Comparison of ENCODE assay signal across 9 cellular contexts in genomic region chr5:157912621-157913325, GRCh38. TPM values are rescaled to one million over a fixed set of nuclear protein-coding genes. Genes with fewer than 3 reads are reported as not detected.
A peak's percentile ranks its signal among the peaks of the same experiment; 100 is the strongest.
DNase-seq lines count a peak whose midpoint lies in the region; ATAC-seq and TF ChIP-seq lines count a peak whose summit lies in the region.
"Had no signal": no experiment of that assay in that cellular context is flagged by ENCODE, and none has a peak within 500 bp of the region (broad histone marks: within the 10 kb centered on the region; RNA-seq: fewer than 3 reads in every experiment).

No MANE protein-coding gene starts in this region.

- no peaks in the 10 kb centered on the region for H3K36me3 ChIP-seq in right lobe of liver

- no peak for TF ChIP-seq POLR2A in right lobe of liver (IDR thresholded peaks at IDR 0.05)

- DNase-seq in RPMI8226 (peak; percentile 95), middle frontal gyrus (ENCODE audit: extremely low spot score, low spot score) (no peak), right lobe of liver (no peak)
- DNase-seq in stimulated activated naive B cell treated with anti-CD40 and anti-IgM and Interleukin-4, amounts not matched to agents 10 μg/mL and 1 μg/mL and 100 μg/mL, for 72 hours = peak; percentile 47
- DNase-seq in central memory CD4-positive, alpha-beta T cell = no peak
- DNase-seq in NK-92 treated with Interleukin-12 subunit alpha and Interleukin-12 subunit beta, amount 100 ng/mL, for 24 hours (lab: John Stamatoyannopoulos, UW) = no peak

- H3K27ac ChIP-seq in right lobe of liver = no peak overlapping the region

- no peaks in the 10 kb centered on the region for H3K27me3 ChIP-seq in right lobe of liver

- peaks cover 0 to 28% (median 11%) of the 10 kb centered on the region in 4 donors for H3K4me1 ChIP-seq in right lobe of liver

- no peaks in the 10 kb centered on the region for H3K27me3 Mint-ChIP-seq in stimulated activated naive B cell treated with anti-CD40 and anti-IgM and Interleukin-4, amounts not matched to agents 10 μg/mL and 1 μg/mL and 100 μg/mL, for 72 hours
- H3K27me3 Mint-ChIP-seq: dendritic cell treated with granulocyte-macrophage colony-stimulating factor and Interleukin-4, amounts not matched to agents 40 ng/mL and 50 ng/mL, for 4 days had no signal

- H3K4me1 Mint-ChIP-seq in stimulated activated naive B cell treated with anti-CD40 and anti-IgM and Interleukin-4, amounts not matched to agents 10 μg/mL and 1 μg/mL and 100 μg/mL, for 72 hours = peaks cover 18 to 44% of the 10 kb centered on the region in 2 donors

- H3K27ac Mint-ChIP-seq in stimulated activated naive B cell treated with anti-CD40 and anti-IgM and Interleukin-4, amounts not matched to agents 10 μg/mL and 1 μg/mL and 100 μg/mL, for 72 hours = peak overlapping the region; percentile 51
- H3K27ac Mint-ChIP-seq: dendritic cell treated with granulocyte-macrophage colony-stimulating factor and Interleukin-4, amounts not matched to agents 40 ng/mL and 50 ng/mL, for 4 days had no signal

- no peak for TF ChIP-seq CTCF in right lobe of liver (IDR thresholded peaks at IDR 0.05)

- H3K4me3 ChIP-seq in right lobe of liver = no peak overlapping the region

- intact Hi-C loops in right lobe of liver (cut with DNase I) = no loop called here

- peaks cover 1 to 3% of the 10 kb centered on the region in 2 donors for H3K36me3 Mint-ChIP-seq in stimulated activated naive B cell treated with anti-CD40 and anti-IgM and Interleukin-4, amounts not matched to agents 10 μg/mL and 1 μg/mL and 100 μg/mL, for 72 hours

- peaks cover 0 to 3% of the 10 kb centered on the region in 2 donors for H3K9me3 Mint-ChIP-seq in stimulated activated naive B cell treated with anti-CD40 and anti-IgM and Interleukin-4, amounts not matched to agents 10 μg/mL and 1 μg/mL and 100 μg/mL, for 72 hours
- H3K9me3 Mint-ChIP-seq: dendritic cell treated with granulocyte-macrophage colony-stimulating factor and Interleukin-4, amounts not matched to agents 40 ng/mL and 50 ng/mL, for 4 days had no signal

- peak overlapping the region in 1 of 2 donors; percentile 6 for H3K4me3 Mint-ChIP-seq in stimulated activated naive B cell treated with anti-CD40 and anti-IgM and Interleukin-4, amounts not matched to agents 10 μg/mL and 1 μg/mL and 100 μg/mL, for 72 hours
- H3K4me3 Mint-ChIP-seq: dendritic cell treated with granulocyte-macrophage colony-stimulating factor and Interleukin-4, amounts not matched to agents 40 ng/mL and 50 ng/mL, for 4 days had no signal

- ATAC-seq in GM19438 (IDR thresholded peaks at IDR 0.05; ENCODE audit: low read depth, unreplicated experiment) (peak; percentile 92), HG03175 (IDR thresholded peaks at IDR 0.05; ENCODE audit: unreplicated experiment) (peak; percentile 92), right lobe of liver (no peak)
- peak; percentile 99 for ATAC-seq in stimulated activated naive B cell treated with anti-CD40 and anti-IgM and Interleukin-4, amounts not matched to agents 10 μg/mL and 1 μg/mL and 100 μg/mL, for 72 hours (replicated peaks)

- 57% methylated on average over 5 of the region's 10 CpGs for WGBS in right lobe of liver (ENCODE audit: insufficient coverage, low coverage, low lambda C conversion rate, missing lambda C conversion rate)

- no peaks in the 10 kb centered on the region for H3K9me3 ChIP-seq in right lobe of liver

RNA-seq across cellular contexts. Expression of gene CLINT1, which starts 53.8 kb away (rescaled TPM):
- 10 to 100 TPM; 49.2 to 62.2 (median 51.8) TPM for total RNA-seq in right lobe of liver

Comparison
In these comparisons a context has a peak if more than half of its experiments do, and no peak if none do; other contexts are left out.
1. ATAC-seq: peak in GM19438 (single experiment), HG03175 (single experiment) and stimulated activated naive B cell treated with anti-CD40 and anti-IgM and Interleukin-4, amounts not matched to agents 10 μg/mL and 1 μg/mL and 100 μg/mL, for 72 hours (2 of 2); none in right lobe of liver (0 of 4).
2. DNase-seq: peak in RPMI8226 (single experiment) and stimulated activated naive B cell treated with anti-CD40 and anti-IgM and Interleukin-4, amounts not matched to agents 10 μg/mL and 1 μg/mL and 100 μg/mL, for 72 hours (single experiment); none in middle frontal gyrus (single experiment), right lobe of liver (0 of 3), central memory CD4-positive, alpha-beta T cell (single experiment) and NK-92 treated with Interleukin-12 subunit alpha and Interleukin-12 subunit beta, amount 100 ng/mL, for 24 hours (single experiment).